12 cellular contexts compared by ENCODE assay signal in genomic region chr4:164606478-164606877, GRCh38.
DNase-seq lines count a peak whose midpoint lies in the region; ATAC-seq and TF ChIP-seq lines count a peak whose summit lies in the region.
"Had no signal": no experiment of that assay in that cellular context is flagged by ENCODE, and none has a peak within 500 bp of the region (broad histone marks: within the 10 kb centered on the region; RNA-seq: fewer than 3 reads in every experiment).

No MANE protein-coding gene starts in this region.

- no peaks in the 10 kb centered on the region for H3K27me3 Mint-ChIP-seq in activated T-helper 17 cell treated with anti-CD3 and anti-CD28 coated beads, Interleukin-2, amount 50 U/mL, for 72 hours

- no peak for DNase-seq in left cardiac atrium
- no peak for DNase-seq in foreskin fibroblast
- no peak for DNase-seq in globus pallidus (ENCODE audit: low spot score)
- DNase-seq: endodermal cell; glutamatergic neuron; NCI-H1417 treated with DMSO at 0.1 percent for 48 hours; stimulated activated naive CD4-positive, alpha-beta T cell had no signal

- H3K9me3 Mint-ChIP-seq in activated T-helper 17 cell treated with anti-CD3 and anti-CD28 coated beads, Interleukin-2, amount 50 U/mL, for 72 hours = peaks cover 4% of the 10 kb centered on the region

- TF ChIP-seq CTCF in foreskin fibroblast (IDR thresholded peaks at IDR 0.05; ENCODE audit: low read depth, low read length) = no peak

- H3K36me3 Mint-ChIP-seq in activated T-helper 17 cell treated with anti-CD3 and anti-CD28 coated beads, Interleukin-2, amount 50 U/mL, for 72 hours (ENCODE audit: low read depth) = no peaks in the 10 kb centered on the region

- ATAC-seq in GM18517 (IDR thresholded peaks at IDR 0.05; ENCODE audit: unreplicated experiment) (peak; percentile 99), GM21360 (IDR thresholded peaks at IDR 0.05; ENCODE audit: unreplicated experiment) (peak; percentile 97), HG02943 (IDR thresholded peaks at IDR 0.05; ENCODE audit: low read depth, unreplicated experiment) (peak; percentile 92), HG03565 (IDR thresholded peaks at IDR 0.05; ENCODE audit: unreplicated experiment) (peak; percentile 100), left cardiac atrium (no peak)
- no peak for ATAC-seq in activated T-helper 17 cell treated with anti-CD3 and anti-CD28 coated beads, Interleukin-2, amount 50 U/mL, for 72 hours (replicated peaks)

- H3K4me1 Mint-ChIP-seq in activated T-helper 17 cell treated with anti-CD3 and anti-CD28 coated beads, Interleukin-2, amount 50 U/mL, for 72 hours = no peaks in the 10 kb centered on the region
- H3K4me1 Mint-ChIP-seq: endodermal cell had no signal

- H3K27ac Mint-ChIP-seq in activated T-helper 17 cell treated with anti-CD3 and anti-CD28 coated beads, Interleukin-2, amount 50 U/mL, for 72 hours = no peak overlapping the region
- H3K27ac Mint-ChIP-seq: endodermal cell had no signal

- H3K4me3 ChIP-seq in foreskin fibroblast (ENCODE audit: low read depth in 1 of 2, low read length in 2 of 2) = no peak overlapping the region

- no peak overlapping the region for H3K4me3 Mint-ChIP-seq in activated T-helper 17 cell treated with anti-CD3 and anti-CD28 coated beads, Interleukin-2, amount 50 U/mL, for 72 hours
- H3K4me3 Mint-ChIP-seq: endodermal cell had no signal

- intact Hi-C loops in left cardiac atrium (cut with DNase I) = no loop called here

Comparison
In these comparisons a context has a peak if more than half of its experiments do, and no peak if none do; other contexts are left out.
1. ATAC-seq: peak in GM18517 (single experiment), GM21360 (single experiment), HG02943 (single experiment) and HG03565 (single experiment); none in left cardiac atrium (0 of 2) and activated T-helper 17 cell treated with anti-CD3 and anti-CD28 coated beads, Interleukin-2, amount 50 U/mL, for 72 hours (single experiment).